Comparison of ENCODE assay signal across 10 cellular contexts in genomic region chr17:14211778-14212177, GRCh38. TPM values are rescaled to one million over a fixed set of nuclear protein-coding genes. Genes with fewer than 3 reads are reported as not detected.
DNase-seq lines count a peak whose midpoint lies in the region; ATAC-seq and TF ChIP-seq lines count a peak whose summit lies in the region.
"Had no signal": no experiment of that assay in that cellular context is flagged by ENCODE, and none has a peak within 500 bp of the region (broad histone marks: within the 10 kb centered on the region; RNA-seq: fewer than 3 reads in every experiment).

No MANE protein-coding gene starts in this region.

- H3K27me3 ChIP-seq in BJ (ENCODE audit: control insufficient read depth, insufficient read depth, low read length) (no peaks in the 10 kb centered on the region), HCT116 (ENCODE audit: insufficient read depth, low read length) (no peaks in the 10 kb centered on the region), brain microvascular endothelial cell (replicated peaks) (no peaks in the 10 kb centered on the region)

- H3K9me2 ChIP-seq in HCT116 (ENCODE audit: insufficient read depth): no peaks in the 10 kb centered on the region

- H2AFZ ChIP-seq in HCT116 (ENCODE audit: low read depth, low read length, poor library complexity, severe bottlenecking): no peak overlapping the region

- H3K79me2 ChIP-seq in HCT116 (ENCODE audit: insufficient read depth, low read length): no peaks in the 10 kb centered on the region

- intact Hi-C loops in HCT116 (cut with micrococcal nuclease): no loop called here

- H3K4me3 ChIP-seq in BJ (ENCODE audit: low read depth, low read length): no peak overlapping the region
- H3K4me3 ChIP-seq in HCT116 (replicated peaks in 1 of 2; ENCODE audit: low read depth in 1 of 2, low read length in 2 of 2): no peak overlapping the region
- H3K4me3 ChIP-seq in brain microvascular endothelial cell (ENCODE audit: low read depth, low read length): no peak overlapping the region
- H3K4me3 ChIP-seq: skin epidermis had no signal

- peak; percentile 49 for TF ChIP-seq CTCF in BJ (IDR thresholded peaks at IDR 0.05; ENCODE audit: insufficient read depth, low read depth, low read length)
- peak in 2 of 3 experiments; percentile 31 to 43; a peak in 3 of 6 replicates for TF ChIP-seq CTCF in HCT116 (IDR thresholded peaks at IDR 0.05 in 2 of 3, conservative IDR thresholded peaks at IDR 0.05 in 1 of 3; ENCODE audit: borderline replicate concordance in 1 of 3, insufficient read depth in 1 of 3, low read depth in 2 of 3, low read length in 2 of 3)
- peak; percentile 68 for TF ChIP-seq CTCF in brain microvascular endothelial cell (IDR thresholded peaks at IDR 0.05; ENCODE audit: low read depth, low read length, missing control alignments)

- RAD21 ChIA-PET in HCT116 (lab: Charles Lee; ENCODE audit: low non-redundant PET in 1 of 2, low total read pairs in 2 of 2, uncharacterized antibody in 2 of 2, unreplicated experiment in 2 of 2): no interaction called here

- H3K4me2 ChIP-seq in HCT116 (ENCODE audit: low read length): no peak overlapping the region

- peaks cover 0 to 3% of the 10 kb centered on the region in 2 experiments; a peak in 1 of 4 replicates for H3K4me1 ChIP-seq in HCT116 (ENCODE audit: control insufficient read depth in 1 of 2, insufficient read depth in 2 of 2, low read length in 2 of 2)

- in situ Hi-C loops in brain microvascular endothelial cell (cut with HindIII; ENCODE audit: low pct_ligation_motif_present, low sequenced_read_pairs): no loop called here

- no peaks in the 10 kb centered on the region for H4K20me1 ChIP-seq in HCT116 (ENCODE audit: insufficient read depth)

- H3K36me3 ChIP-seq in BJ (ENCODE audit: control insufficient read depth, insufficient read depth, low read length): peaks cover 5% of the 10 kb centered on the region; the same call in 1 of the 2 replicates
- H3K36me3 ChIP-seq in HCT116 (ENCODE audit: control insufficient read depth in 1 of 2, insufficient read depth in 2 of 2, low read length in 2 of 2): peaks cover 0 to 5% of the 10 kb centered on the region in 2 experiments; a peak in 1 of 4 replicates
- H3K36me3 ChIP-seq in brain microvascular endothelial cell (replicated peaks): no peaks in the 10 kb centered on the region

- DNase-seq in BJ (ENCODE audit: low read depth) (no peak), HCT116 (ENCODE audit: low read depth, low spot score) (no peak), brain microvascular endothelial cell (no peak), medulla oblongata (ENCODE audit: extremely low spot score) (peak; percentile 13), HT-29 (ENCODE audit: low spot score) (no peak), occipital lobe (lab: John Stamatoyannopoulos, UW) (no peak), mesenteric fat pad (ENCODE audit: low spot score) (no peak)

- no peak for TF ChIP-seq RAD21 in HCT116 (IDR thresholded peaks at IDR 0.05; ENCODE audit: low read depth)

- no peak for TF ChIP-seq POLR2A in HCT116 (IDR thresholded peaks at IDR 0.05; ENCODE audit: borderline replicate concordance, extremely low read depth, insufficient read depth, insufficient read length)

- H3K9ac ChIP-seq in HCT116 (ENCODE audit: low read length): no peak overlapping the region

- H3K9me3 ChIP-seq in HCT116 (ENCODE audit: control insufficient read depth in 1 of 2, insufficient read depth in 1 of 2, low read depth in 1 of 2, low read length in 2 of 2): no peaks in the 10 kb centered on the region

- BruUV-seq in HCT116 (replicated peaks; lab: Mats Ljungman, UMichigan): no TSS peak

- POLR2A ChIA-PET in BJ (lab: Charles Lee) (no interaction called here), HCT116 (lab: Charles Lee) (no interaction called here)

- CTCF ChIA-PET in BJ (lab: Yijun Ruan, JAX): interaction anchor here (0.7 to 1.5 kb wide), 4 partner anchors 9 to 108 kb away, joined by 3 to 4 read pairs (median 4); no protein-coding TSS in a partner anchor
- CTCF ChIA-PET in HCT116 (lab: Charles Lee): interaction anchor here (1.4 kb wide), 1 partner anchor 89 kb away, joined by 3 read pairs; the partner anchor contains the start of gene HS3ST3B1

- H3K27ac ChIP-seq in HCT116 (ENCODE audit: low read depth, low read length): no peak overlapping the region
- no peak overlapping the region for H3K27ac ChIP-seq in brain microvascular endothelial cell
- H3K27ac ChIP-seq: skin epidermis had no signal

- ATAC-seq in HCT116: no peak; the same call in 1 of the 2 replicates
- no peak for ATAC-seq in HG03469 (IDR thresholded peaks at IDR 0.05; ENCODE audit: unreplicated experiment)

TF ChIP-seq in HCT116, 20 proteins besides CTCF, POLR2A, EP300 and RAD21:
- no peak for TF ChIP-seq ZBTB33 (IDR thresholded peaks at IDR 0.05; ENCODE audit: extremely low read depth, insufficient replicate concordance, low read length)
- TF ChIP-seq ZFX (IDR thresholded peaks at IDR 0.05): no peak
- no peak for TF ChIP-seq ATF3 (IDR thresholded peaks at IDR 0.05)
- no peak for TF ChIP-seq ELF1 (IDR thresholded peaks at IDR 0.05; ENCODE audit: borderline replicate concordance, low read depth)
- TF ChIP-seq CEBPB (IDR thresholded peaks at IDR 0.05; ENCODE audit: low read depth): no peak
- TF ChIP-seq EZH2 (IDR thresholded peaks at IDR 0.05): no peak
- no peak for TF ChIP-seq SRF (IDR thresholded peaks at IDR 0.05; ENCODE audit: low read depth)
- no peak for TF ChIP-seq EGR1 (IDR thresholded peaks at IDR 0.05; ENCODE audit: low read depth)
- TF ChIP-seq ZNF274 (IDR thresholded peaks at IDR 0.05; ENCODE audit: low read depth, low read length): no peak
- no peak for TF ChIP-seq SP1 (IDR thresholded peaks at IDR 0.05; ENCODE audit: low read depth)
- TF ChIP-seq SIN3A (IDR thresholded peaks at IDR 0.05; ENCODE audit: low read depth): no peak
- TF ChIP-seq JUND (IDR thresholded peaks at IDR 0.05): no peak
- no peak for TF ChIP-seq YY1 (IDR thresholded peaks at IDR 0.05; ENCODE audit: extremely low read depth, insufficient replicate concordance, low read depth, low read length)
- TF ChIP-seq CBX3 (IDR thresholded peaks at IDR 0.05; ENCODE audit: low read depth): no peak
- TF ChIP-seq FOSL1 (IDR thresholded peaks at IDR 0.05; ENCODE audit: low read depth): no peak
- no peak for TF ChIP-seq MAX (IDR thresholded peaks at IDR 0.05)
- TF ChIP-seq POLR2AphosphoS5 (IDR thresholded peaks at IDR 0.05; ENCODE audit: low read depth, low read length): no peak
- TF ChIP-seq EZH2phosphoT487 (IDR thresholded peaks at IDR 0.05; ENCODE audit: borderline replicate concordance): no peak
- TF ChIP-seq TCF7L2 (IDR thresholded peaks at IDR 0.05; ENCODE audit: borderline replicate concordance, extremely low read depth, insufficient read depth, insufficient read length): no peak
- TF ChIP-seq REST (IDR thresholded peaks at IDR 0.05; ENCODE audit: low read depth): no peak

RNA-seq across cellular contexts. Expression of gene CDRT15, which starts 24.9 kb away (rescaled TPM):
- polyA plus RNA-seq in BJ (2011; rRNA removed): not detected in 2 replicates
- polyA minus RNA-seq in BJ (2011; rRNA and poly(A)+ RNA removed): not detected in 2 replicates
- not detected for total RNA-seq in HCT116 (2021; ENCODE audit: unreplicated experiment)
- polyA plus RNA-seq in HCT116 (2012): 0.10 and 0.17 TPM in 2 replicates
- total RNA-seq in HT-29 (2014; rRNA removed; shearing (Covaris generic)): not detected in 2 replicates
- total RNA-seq in occipital lobe: not detected
- total RNA-seq in mesenteric fat pad: not detected
- total RNA-seq: NCI-H460 had no signal
